Comparison of ENCODE assay signal across 1 cellular context in the genomic region with DNA sequence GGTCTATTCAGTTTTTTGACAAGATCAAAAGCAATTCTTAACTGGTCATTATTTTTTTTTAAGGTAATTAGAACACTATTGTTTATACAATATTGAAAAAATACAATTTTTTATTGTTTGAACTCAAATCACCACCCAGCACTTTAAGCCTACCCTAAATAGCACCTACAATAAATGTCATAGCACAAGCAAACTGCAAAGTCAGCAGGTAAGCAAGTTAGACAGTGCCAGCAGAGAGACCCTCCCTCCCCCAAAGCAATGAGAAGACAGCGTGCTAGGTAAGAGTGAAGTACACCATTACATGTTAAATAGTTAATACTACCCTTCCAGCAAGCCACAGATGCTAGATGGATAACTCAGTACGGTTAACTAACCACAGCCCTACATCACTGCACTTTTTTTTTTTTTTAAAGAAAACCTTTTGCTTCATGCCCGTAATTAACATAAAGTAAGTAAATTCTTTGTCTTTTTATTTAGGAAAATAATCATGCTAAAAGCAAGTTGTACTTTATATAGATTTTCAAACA.
TF ChIP-seq lines count a peak whose summit lies in the region.

No MANE protein-coding gene starts in this region.

TF ChIP-seq in IMR-90, 13 proteins besides CTCF, POLR2A, EP300 and RAD21:
- TF ChIP-seq CEBPB (IDR thresholded peaks at IDR 0.05; ENCODE audit: low read depth, low read length) (no peak), MAFK (IDR thresholded peaks at IDR 0.05; ENCODE audit: low read depth, low read length) (peak; percentile 62)
